In the genomic region with DNA sequence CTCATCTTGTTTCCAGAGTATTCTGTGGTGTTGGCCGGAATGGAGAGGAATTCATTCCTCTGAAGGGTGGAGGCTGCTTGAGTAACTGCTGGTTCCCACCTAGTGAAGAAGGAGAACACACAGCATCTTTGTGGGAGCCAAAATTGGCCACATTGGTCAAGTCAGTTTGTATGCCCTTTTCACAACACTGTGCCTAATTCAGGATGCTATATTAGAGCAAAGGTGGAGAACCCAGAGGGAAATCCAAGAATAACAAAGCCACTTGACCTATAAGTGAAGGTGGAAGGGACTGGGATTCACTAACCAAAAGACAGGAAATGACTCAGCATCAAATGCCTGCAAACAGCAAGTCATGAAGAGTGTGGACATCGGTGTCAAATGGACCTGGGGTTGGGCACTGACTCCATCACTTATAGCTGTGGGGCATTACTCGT, we compare ENCODE assay signal across 16 cellular contexts. TPM values are rescaled to one million over a fixed set of nuclear protein-coding genes. Genes with fewer than 3 reads are reported as not detected.
DNase-seq lines count a peak whose midpoint lies in the region; TF ChIP-seq lines count a peak whose summit lies in the region.
"Had no signal": no experiment of that assay in that cellular context is flagged by ENCODE, and none has a peak within 500 bp of the region (broad histone marks: within the 10 kb centered on the region; RNA-seq: fewer than 3 reads in every experiment).

No MANE protein-coding gene starts in this region.

- no peak for TF ChIP-seq CTCF in SK-N-SH (IDR thresholded peaks at IDR 0.05)
- TF ChIP-seq CTCF in fibroblast of pulmonary artery (IDR thresholded peaks at IDR 0.05; ENCODE audit: low read length, missing control alignments) = no peak
- TF ChIP-seq CTCF in tibial artery (IDR thresholded peaks at IDR 0.05) = no peak

- no peaks in the 10 kb centered on the region for H3K79me2 ChIP-seq in SK-N-SH (ENCODE audit: insufficient read depth)

- no peak for TF ChIP-seq RAD21 in SK-N-SH (IDR thresholded peaks at IDR 0.05; ENCODE audit: low read length)

- H3K9me2 ChIP-seq in SK-N-SH = no peaks in the 10 kb centered on the region

- H3K9ac ChIP-seq in SK-N-SH = no peak overlapping the region; the same call in 1 of the 2 replicates

- peaks cover 8% of the 10 kb centered on the region for H3F3A ChIP-seq in SK-N-SH (replicated peaks; ENCODE audit: insufficient read depth)

- H3K27ac ChIP-seq in SK-N-SH (ENCODE audit: low read depth in 2 of 2, low read length in 1 of 2) (peak overlapping the region in 1 of 2 experiments; percentile 57; a peak in 2 of 4 replicates), tibial artery (peak overlapping the region; percentile 6 to 35)
- H3K27ac ChIP-seq: cardiac muscle cell, gastroesophageal sphincter, left ventricle myocardium inferior, pancreas, WERI-Rb-1 had no signal

- H3K36me3 ChIP-seq in SK-N-SH (replicated peaks in 1 of 2; ENCODE audit: control insufficient read depth in 1 of 2, insufficient read depth in 2 of 2, low read length in 1 of 2) = no peaks in the 10 kb centered on the region
- H3K36me3 ChIP-seq in tibial artery = no peaks in the 10 kb centered on the region
- H3K36me3 ChIP-seq: cardiac muscle cell, gastroesophageal sphincter, left ventricle myocardium inferior, pancreas, WERI-Rb-1 had no signal

- intact Hi-C loops in tibial artery (cut with DNase I; ENCODE audit: low total_unique reads) = loop anchor here (5.0 kb wide), 1 partner anchor 37 kb away; no protein-coding TSS in a partner anchor

- no peak overlapping the region for H3K4me2 ChIP-seq in SK-N-SH

- H3K9me3 ChIP-seq in SK-N-SH (no peaks in the 10 kb centered on the region), tibial artery (no peaks in the 10 kb centered on the region)
- H3K9me3 ChIP-seq: gastroesophageal sphincter, left ventricle myocardium inferior, pancreas had no signal

- POLR2A ChIA-PET in SK-N-SH (lab: Yijun Ruan, JAX) = no interaction called here

- peaks cover 0 to 2% of the 10 kb centered on the region in 2 experiments; a peak in 1 of 4 replicates for H3K4me1 ChIP-seq in SK-N-SH (ENCODE audit: control insufficient read depth in 1 of 2, insufficient read depth in 2 of 2, low read depth in 1 of 2, low read length in 1 of 2)
- H3K4me1 ChIP-seq in tibial artery = peaks cover 0 to 31% (median 20%) of the 10 kb centered on the region in 4 donors
- H3K4me1 ChIP-seq: pancreas had no signal

- CTCF ChIA-PET in SK-N-SH (lab: Yijun Ruan, JAX) = interaction anchor here (1.3 to 1.4 kb wide), 2 partner anchors 11 to 15 kb away, joined by 4 to 5 read pairs; no protein-coding TSS in a partner anchor

- no peak overlapping the region for H2AFZ ChIP-seq in SK-N-SH (ENCODE audit: low read depth)

- WGBS in SK-N-SH (ENCODE audit: low lambda C conversion rate) = 51% methylated on average over 3 of the region's 3 CpGs

- H4K20me1 ChIP-seq in SK-N-SH (ENCODE audit: insufficient read depth) = no peaks in the 10 kb centered on the region

- DNase-seq in HCEC 1CT = peak; percentile 90
- no peak for DNase-seq in SK-N-SH
- DNase-seq in fibroblast of pulmonary artery (ENCODE audit: low read depth) = peak; percentile 74
- no peak for DNase-seq in tibial artery
- no peak for DNase-seq in effector CD4-positive, alpha-beta T cell
- DNase-seq in NCI-H69 (lab: John Stamatoyannopoulos, UW) = no peak
- DNase-seq in superior temporal gyrus (ENCODE audit: extremely low spot score) = no peak
- DNase-seq: left ventricle myocardium inferior; MM.1S; NCI-H510A treated with DMSO at 0.1 percent for 48 hours; pancreas; SHP77 treated with DMSO at 0.1 percent for 48 hours; stimulated activated naive CD4-positive, alpha-beta T cell; WERI-Rb-1 had no signal

- H3K27me3 ChIP-seq in SK-N-SH (ENCODE audit: insufficient read depth) (no peaks in the 10 kb centered on the region), tibial artery (no peaks in the 10 kb centered on the region)
- H3K27me3 ChIP-seq: cardiac muscle cell, gastroesophageal sphincter, pancreas had no signal

- TF ChIP-seq EP300 in SK-N-SH (IDR thresholded peaks at IDR 0.05; ENCODE audit: borderline replicate concordance in 1 of 2, low read depth in 1 of 2, low read length in 1 of 2) = peak in 1 of 2 experiments; percentile 42; a peak in 1 of 4 replicates

- H3K4me3 ChIP-seq in SK-N-SH (ENCODE audit: low read depth in 2 of 2, low read length in 1 of 2) (no peak overlapping the region), fibroblast of pulmonary artery (replicated peaks; ENCODE audit: low read depth, low read length) (no peak overlapping the region), tibial artery (no peak overlapping the region)
- H3K4me3 ChIP-seq: cardiac muscle cell, gastroesophageal sphincter, left ventricle myocardium inferior, pancreas had no signal

TF ChIP-seq in SK-N-SH, 30 proteins besides CTCF, POLR2A, EP300 and RAD21:
- TF ChIP-seq JUND (IDR thresholded peaks at IDR 0.05) = no peak; the same call in 1 of the 2 replicates
- no peak for TF ChIP-seq GATA2 (CRISPR knock-in tag; IDR thresholded peaks at IDR 0.05)
- TF ChIP-seq RCOR1 (IDR thresholded peaks at IDR 0.05; ENCODE audit: low read length) = no peak
- 0 out of 2 replicates have a peak, but pooled peaks have one; percentile 23 for TF ChIP-seq MAX (IDR thresholded peaks at IDR 0.05; ENCODE audit: low read depth)
- TF ChIP-seq NFIC (IDR thresholded peaks at IDR 0.05; ENCODE audit: borderline replicate concordance) = peak; percentile 35; the same call in 1 of the 2 replicates
- peak; percentile 46; the same call in 1 of the 2 replicates for TF ChIP-seq TCF12 (IDR thresholded peaks at IDR 0.05)
- TF ChIP-seq, protein P1, sequence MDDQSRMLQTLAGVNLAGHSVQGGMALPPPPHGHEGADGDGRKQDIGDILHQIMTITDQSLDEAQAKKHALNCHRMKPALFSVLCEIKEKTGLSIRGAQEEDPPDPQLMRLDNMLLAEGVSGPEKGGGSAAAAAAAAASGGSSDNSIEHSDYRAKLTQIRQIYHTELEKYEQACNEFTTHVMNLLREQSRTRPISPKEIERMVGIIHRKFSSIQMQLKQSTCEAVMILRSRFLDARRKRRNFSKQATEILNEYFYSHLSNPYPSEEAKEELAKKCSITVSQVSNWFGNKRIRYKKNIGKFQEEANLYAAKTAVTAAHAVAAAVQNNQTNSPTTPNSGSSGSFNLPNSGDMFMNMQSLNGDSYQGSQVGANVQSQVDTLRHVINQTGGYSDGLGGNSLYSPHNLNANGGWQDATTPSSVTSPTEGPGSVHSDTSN (IDR thresholded peaks at IDR 0.05) = peak; percentile 33; the same call in 1 of the 2 replicates
- no peak for TF ChIP-seq CHD2 (IDR thresholded peaks at IDR 0.05; ENCODE audit: low read length, partially characterized antibody)
- no peak for TF ChIP-seq USF1 (IDR thresholded peaks at IDR 0.05; ENCODE audit: borderline replicate concordance, low read depth)
- TF ChIP-seq FOSL2 (IDR thresholded peaks at IDR 0.05; ENCODE audit: borderline replicate concordance, low read depth) = peak; percentile 54; the same call in 1 of the 2 replicates

RNA-seq across cellular contexts. Expression of gene MLPH, which starts 27.3 kb away (rescaled TPM):
- 84.8 and 93.6 TPM in 2 replicates for polyA plus RNA-seq in SK-N-SH (2012; rRNA removed)
- 37.4 and 44.7 TPM in 2 replicates for polyA plus RNA-seq in SK-N-SH (2012; cell fraction: cytosol; rRNA removed)
- polyA plus RNA-seq in SK-N-SH (2012; cell fraction: nucleus; rRNA removed) = 348 and 369 TPM in 2 replicates

RNA-seq across cellular contexts. Expression of gene COL6A3, which starts 45.8 kb away (rescaled TPM):
- polyA plus RNA-seq in SK-N-SH (2012; rRNA removed) = 10.7 and 18.5 TPM in 2 replicates
- 9.2 and 11.4 TPM in 2 replicates for polyA plus RNA-seq in SK-N-SH (2012; cell fraction: cytosol; rRNA removed)
- 16.1 and 17.7 TPM in 2 replicates for polyA plus RNA-seq in SK-N-SH (2012; cell fraction: nucleus; rRNA removed)

Comparison
In these comparisons a context has a peak if more than half of its experiments do, and no peak if none do; other contexts are left out.
1. DNase-seq: peak in HCEC 1CT (single experiment) and fibroblast of pulmonary artery (single experiment); none in SK-N-SH (single experiment), tibial artery (0 of 2), effector CD4-positive, alpha-beta T cell (single experiment), NCI-H69 (single experiment) and superior temporal gyrus (single experiment).